10 cellular contexts compared by ENCODE assay signal in genomic region chr3:29026301-29026700, GRCh38.
A peak's percentile ranks its signal among the peaks of the same experiment; 100 is the strongest.
DNase-seq lines count a peak whose midpoint lies in the region; ATAC-seq lines count a peak whose summit lies in the region.
"Had no signal": no experiment of that assay in that cellular context is flagged by ENCODE, and none has a peak within 500 bp of the region (broad histone marks: within the 10 kb centered on the region; RNA-seq: fewer than 3 reads in every experiment).

No MANE protein-coding gene starts in this region.

- no peaks in the 10 kb centered on the region for H3K27me3 Mint-ChIP-seq in activated T-cell treated with anti-CD3 and anti-CD28 coated beads, Interleukin-2, amount 50 U/mL, for 4 hours (ENCODE audit: low read depth)
- no peaks in the 10 kb centered on the region for H3K27me3 Mint-ChIP-seq in stimulated activated naive B cell treated with anti-CD40 and anti-IgM and Interleukin-4, amounts not matched to agents 10 μg/mL and 1 μg/mL and 100 μg/mL, for 72 hours

- H3K9me3 Mint-ChIP-seq in activated T-cell treated with anti-CD3 and anti-CD28 coated beads, Interleukin-2, amount 50 U/mL, for 4 hours = peaks cover 8% of the 10 kb centered on the region
- peaks cover 7 to 8% of the 10 kb centered on the region in 2 donors for H3K9me3 Mint-ChIP-seq in stimulated activated naive B cell treated with anti-CD40 and anti-IgM and Interleukin-4, amounts not matched to agents 10 μg/mL and 1 μg/mL and 100 μg/mL, for 72 hours

- no peak for DNase-seq in activated T-cell treated with anti-CD3 and anti-CD28 coated beads, Interleukin-2, amount 50 U/mL, for 4 hours
- DNase-seq in activated T-cell treated with anti-CD3 and anti-CD28 coated beads for 4 hours (no peak), CD1c-positive myeloid dendritic cell (ENCODE audit: extremely low spot score) (no peak), NCI-H2081 treated with DMSO at 0.1 percent for 48 hours (lab: John Stamatoyannopoulos, UW) (no peak), kidney tubule cell (ENCODE audit: low spot score) (no peak)
- DNase-seq in stimulated activated naive B cell treated with anti-CD40 and anti-IgM and Interleukin-4, amounts not matched to agents 10 μg/mL and 1 μg/mL and 100 μg/mL, for 72 hours = no peak
- DNase-seq: central memory CD4-positive, alpha-beta T cell; transverse colon had no signal

- H3K27ac Mint-ChIP-seq in stimulated activated naive B cell treated with anti-CD40 and anti-IgM and Interleukin-4, amounts not matched to agents 10 μg/mL and 1 μg/mL and 100 μg/mL, for 72 hours = no peak overlapping the region

- no peaks in the 10 kb centered on the region for H3K36me3 Mint-ChIP-seq in activated T-cell treated with anti-CD3 and anti-CD28 coated beads, Interleukin-2, amount 50 U/mL, for 4 hours (ENCODE audit: insufficient read depth)
- peaks cover 0 to 4% of the 10 kb centered on the region in 2 donors for H3K36me3 Mint-ChIP-seq in stimulated activated naive B cell treated with anti-CD40 and anti-IgM and Interleukin-4, amounts not matched to agents 10 μg/mL and 1 μg/mL and 100 μg/mL, for 72 hours

- peak; percentile 90 for ATAC-seq in activated T-cell treated with anti-CD3 and anti-CD28 coated beads, Interleukin-2, amount 50 U/mL, for 4 hours
- peak; percentile 90 for ATAC-seq in GM21619 (IDR thresholded peaks at IDR 0.05; ENCODE audit: unreplicated experiment)
- ATAC-seq in HG03135 (IDR thresholded peaks at IDR 0.05; ENCODE audit: unreplicated experiment) = peak; percentile 98
- ATAC-seq in stimulated activated naive B cell treated with anti-CD40 and anti-IgM and Interleukin-4, amounts not matched to agents 10 μg/mL and 1 μg/mL and 100 μg/mL, for 72 hours (replicated peaks) = peak; percentile 52 to 95

- peaks cover 2% of the 10 kb centered on the region for H3K4me1 Mint-ChIP-seq in activated T-cell treated with anti-CD3 and anti-CD28 coated beads, Interleukin-2, amount 50 U/mL, for 4 hours (ENCODE audit: low read depth)
- peaks cover 4 to 5% of the 10 kb centered on the region in 2 donors for H3K4me1 Mint-ChIP-seq in stimulated activated naive B cell treated with anti-CD40 and anti-IgM and Interleukin-4, amounts not matched to agents 10 μg/mL and 1 μg/mL and 100 μg/mL, for 72 hours

- H3K4me3 Mint-ChIP-seq in activated T-cell treated with anti-CD3 and anti-CD28 coated beads, Interleukin-2, amount 50 U/mL, for 4 hours = no peak overlapping the region
- H3K4me3 Mint-ChIP-seq in stimulated activated naive B cell treated with anti-CD40 and anti-IgM and Interleukin-4, amounts not matched to agents 10 μg/mL and 1 μg/mL and 100 μg/mL, for 72 hours = no peak overlapping the region
